1 cellular context compared by ENCODE assay signal in genomic region chr14:55609681-55610080, GRCh38.
TF ChIP-seq lines count a peak whose summit lies in the region.

No MANE protein-coding gene starts in this region.

TF ChIP-seq in GM23338, 12 proteins besides CTCF, POLR2A, EP300 and RAD21 (continued from another document):
- no peak for TF ChIP-seq ZNF462 (CRISPR knock-in tag; IDR thresholded peaks at IDR 0.05)
- no peak for TF ChIP-seq REST (IDR thresholded peaks at IDR 0.05; ENCODE audit: unreplicated experiment)
- no peak for TF ChIP-seq ZNF331 (CRISPR knock-in tag; IDR thresholded peaks at IDR 0.05; ENCODE audit: low read depth)
- no peak for TF ChIP-seq ZNF114 (CRISPR knock-in tag; IDR thresholded peaks at IDR 0.05)
- no peak for TF ChIP-seq ETS1 (IDR thresholded peaks at IDR 0.05)
- TF ChIP-seq NANOG (IDR thresholded peaks at IDR 0.05; ENCODE audit: borderline replicate concordance) = no peak
- TF ChIP-seq EZH2 (IDR thresholded peaks at IDR 0.05; ENCODE audit: low read depth, unreplicated experiment) = no peak
- TF ChIP-seq JUNB (IDR thresholded peaks at IDR 0.05; ENCODE audit: unreplicated experiment) = no peak
- TF ChIP-seq STAT1 (IDR thresholded peaks at IDR 0.05; ENCODE audit: unreplicated experiment) = no peak
